8 cellular contexts compared by ENCODE assay signal in genomic region chrX:38804481-38805293, GRCh38. TPM values are rescaled to one million over a fixed set of nuclear protein-coding genes. Genes with fewer than 3 reads are reported as not detected.
DNase-seq lines count a peak whose midpoint lies in the region; ATAC-seq and TF ChIP-seq lines count a peak whose summit lies in the region.

No MANE protein-coding gene starts in this region.

- H3K4me3 ChIP-seq in fibroblast of pulmonary artery (replicated peaks; ENCODE audit: low read depth, low read length), result peak overlapping the region; percentile 58
- peak overlapping the region; percentile 80 for H3K4me3 ChIP-seq in osteoblast (ENCODE audit: insufficient read depth, low read length)

- DNase-seq in NCI-H82 (lab: John Stamatoyannopoulos, UW), result peak; percentile 60
- no peak for DNase-seq in NCI-H82 treated with DMSO at 0.1 percent for 48 hours (lab: John Stamatoyannopoulos, UW; ENCODE audit: unreplicated experiment)
- DNase-seq in NAMALWA (ENCODE audit: low spot score), result peak; percentile 43
- peak; percentile 30 to 42 for DNase-seq in activated T-cell treated with anti-CD3 and anti-CD28 coated beads, Interleukin-2, amount 50 U/mL, for 72 hours
- DNase-seq in fibroblast of pulmonary artery (ENCODE audit: low read depth), result peak; percentile 25
- DNase-seq in osteoblast (ENCODE audit: insufficient read length, low spot score, missing footprints), result peak; percentile 52

- H3K27ac Mint-ChIP-seq in activated T-cell treated with anti-CD3 and anti-CD28 coated beads, Interleukin-2, amount 50 U/mL, for 72 hours, result peak overlapping the region; percentile 99

- peak overlapping the region; percentile 91 to 100 for H3K4me3 Mint-ChIP-seq in activated T-cell treated with anti-CD3 and anti-CD28 coated beads, Interleukin-2, amount 50 U/mL, for 72 hours

- H3K4me1 Mint-ChIP-seq in activated T-cell treated with anti-CD3 and anti-CD28 coated beads, Interleukin-2, amount 50 U/mL, for 72 hours (ENCODE audit: low read depth), result peaks cover 16% of the 10 kb centered on the region

- peaks cover 15 to 28% of the 10 kb centered on the region in 2 donors for H3K36me3 Mint-ChIP-seq in activated T-cell treated with anti-CD3 and anti-CD28 coated beads, Interleukin-2, amount 50 U/mL, for 72 hours (ENCODE audit: insufficient read depth in 2 of 2)

- H3K4me1 ChIP-seq in osteoblast (ENCODE audit: insufficient read depth, low read length), result peaks cover 17% of the 10 kb centered on the region

- peaks cover 18% of the 10 kb centered on the region for H3K79me2 ChIP-seq in osteoblast (ENCODE audit: insufficient read depth, low read length)

- TF ChIP-seq CTCF in fibroblast of pulmonary artery (IDR thresholded peaks at IDR 0.05; ENCODE audit: low read length, missing control alignments), result no peak
- TF ChIP-seq CTCF in osteoblast (IDR thresholded peaks at IDR 0.05; ENCODE audit: extremely low read depth, low read depth, low read length), result no peak

- no peaks in the 10 kb centered on the region for H3K9me3 ChIP-seq in osteoblast (ENCODE audit: low read depth, low read length)

- no peaks in the 10 kb centered on the region for H3K9me3 Mint-ChIP-seq in activated T-cell treated with anti-CD3 and anti-CD28 coated beads, Interleukin-2, amount 50 U/mL, for 72 hours

- H3K4me2 ChIP-seq in osteoblast (ENCODE audit: insufficient read depth, low read length), result peak overlapping the region; percentile 81

- no peaks in the 10 kb centered on the region for H4K20me1 ChIP-seq in osteoblast (ENCODE audit: insufficient read depth, low read length)

- H3K36me3 ChIP-seq in osteoblast (ENCODE audit: insufficient read depth, low read length), result no peaks in the 10 kb centered on the region

- peak overlapping the region; percentile 68 for H2AFZ ChIP-seq in osteoblast (ENCODE audit: low read length)

- peak overlapping the region; percentile 65 for H3K27ac ChIP-seq in osteoblast (ENCODE audit: low read depth, low read length)

- H3K27me3 Mint-ChIP-seq in activated T-cell treated with anti-CD3 and anti-CD28 coated beads, Interleukin-2, amount 50 U/mL, for 72 hours (ENCODE audit: low read depth), result no peaks in the 10 kb centered on the region

- peak; percentile 3 to 29 for ATAC-seq in activated T-cell treated with anti-CD3 and anti-CD28 coated beads, Interleukin-2, amount 50 U/mL, for 72 hours (replicated peaks in 1 of 2)
- ATAC-seq in GM18520 (IDR thresholded peaks at IDR 0.05; ENCODE audit: unreplicated experiment), result no peak
- ATAC-seq in HG02840 (IDR thresholded peaks at IDR 0.05; ENCODE audit: low FRiP score, unreplicated experiment), result no peak

- H3K27me3 ChIP-seq in osteoblast (ENCODE audit: insufficient read depth, low read length), result peaks cover 3% of the 10 kb centered on the region

RNA-seq across cellular contexts. Expression of gene MID1IP1, which starts 3.4 kb away (rescaled TPM):
- 100 to 1,000 TPM; 118 to 133 TPM for total RNA-seq in activated T-cell treated with anti-CD3 and anti-CD28 coated beads, Interleukin-2, amount 50 U/mL, for 72 hours
- 125 and 127 TPM in 2 replicates for total RNA-seq in osteoblast

Comparison
In these comparisons a context has a peak if more than half of its experiments do, and no peak if none do; other contexts are left out.
1. ATAC-seq: peak in activated T-cell treated with anti-CD3 and anti-CD28 coated beads, Interleukin-2, amount 50 U/mL, for 72 hours (2 of 2); none in GM18520 (single experiment) and HG02840 (single experiment).